In the genomic region with DNA sequence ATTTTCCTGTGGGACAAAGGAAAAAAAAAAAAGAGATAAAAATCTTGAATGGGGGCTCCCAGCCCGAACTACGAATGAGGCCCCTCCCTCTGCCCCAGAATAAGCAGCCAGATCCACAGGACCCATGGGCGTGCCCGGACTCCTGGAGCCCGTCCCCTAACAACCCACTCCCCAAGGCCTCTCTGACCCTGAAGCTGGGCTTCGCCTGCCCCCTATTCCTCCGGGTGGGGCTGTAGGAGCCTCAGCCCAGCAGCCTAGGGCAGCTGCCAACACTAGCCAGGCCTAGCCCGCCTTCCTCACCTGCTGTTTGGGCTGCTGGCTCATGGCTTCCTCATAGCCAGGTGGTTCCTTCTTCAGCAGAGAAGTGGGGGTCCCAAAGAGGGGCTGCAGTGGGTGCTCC, we compare ENCODE assay signal across 28 cellular contexts. TPM values are rescaled to one million over a fixed set of nuclear protein-coding genes. Genes with fewer than 3 reads are reported as not detected.
A peak's percentile ranks its signal among the peaks of the same experiment; 100 is the strongest.
DNase-seq lines count a peak whose midpoint lies in the region; ATAC-seq and TF ChIP-seq lines count a peak whose summit lies in the region.
"Had no signal": no experiment of that assay in that cellular context is flagged by ENCODE, and none has a peak within 500 bp of the region (broad histone marks: within the 10 kb centered on the region; RNA-seq: fewer than 3 reads in every experiment).

No MANE protein-coding gene starts in this region.

- H3K9me3 ChIP-seq in heart left ventricle: no peaks in the 10 kb centered on the region
- H3K9me3 ChIP-seq in OCI-LY1 (ENCODE audit: low read length): no peaks in the 10 kb centered on the region
- H3K9me3 ChIP-seq in thyroid gland: no peaks in the 10 kb centered on the region
- H3K9me3 ChIP-seq: colonic mucosa, stomach, transverse colon had no signal

- intact Hi-C loops in Right ventricle myocardium superior (cut with DNase I): no loop called here
- intact Hi-C loops in heart left ventricle (cut with DNase I): no loop called here
- intact Hi-C loops in thyroid gland (cut with DNase I): no loop called here

- H3K27ac Mint-ChIP-seq in immature natural killer cell: peak overlapping the region in 4 of 6 donors; percentile 10 to 79 (median 26)

- no peak overlapping the region for H2AFZ ChIP-seq in OCI-LY1 (ENCODE audit: low read length)
- H2AFZ ChIP-seq: hepatocyte, parathyroid adenoma had no signal

- peaks cover 15% of the 10 kb centered on the region; the same call in 1 of the 2 replicates for H3F3A ChIP-seq in OCI-LY1 (ENCODE audit: insufficient read depth, low read length)

- H3K27me3 ChIP-seq in heart left ventricle (no peaks in the 10 kb centered on the region), OCI-LY1 (ENCODE audit: insufficient read depth, low read length) (no peaks in the 10 kb centered on the region), thyroid gland (no peaks in the 10 kb centered on the region)
- H3K27me3 ChIP-seq: colonic mucosa, foreskin keratinocyte, hepatocyte, stomach, transverse colon had no signal

- ATAC-seq in Right ventricle myocardium superior (ENCODE audit: poor library complexity) (no peak), heart left ventricle (no peak)
- ATAC-seq: effector memory CD8-positive, alpha-beta T cell; esophagus mucosa; foreskin keratinocyte; right cardiac atrium; SK-N-SH treated with all-trans-retinoic acid at 6 μM for 48 hours; WTC11 had no signal

- H3K9ac ChIP-seq in OCI-LY1 (ENCODE audit: low read length): peak overlapping the region; percentile 75; the same call in 1 of the 2 replicates
- H3K9ac ChIP-seq: parathyroid adenoma had no signal

- H4K20me1 ChIP-seq in OCI-LY1 (ENCODE audit: insufficient read depth, low read length): no peaks in the 10 kb centered on the region

- TF ChIP-seq POLR2A in heart left ventricle (IDR thresholded peaks at IDR 0.05): no peak
- no peak for TF ChIP-seq POLR2A in thyroid gland (IDR thresholded peaks at IDR 0.05)

- no peaks in the 10 kb centered on the region for H3K9me2 ChIP-seq in OCI-LY1 (ENCODE audit: low read depth, low read length)

- H3K9me3 Mint-ChIP-seq in immature natural killer cell: no peaks in the 10 kb centered on the region
- H3K9me3 Mint-ChIP-seq: effector memory CD8-positive, alpha-beta T cell; WTC11 had no signal

- TF ChIP-seq CTCF in heart left ventricle (IDR thresholded peaks at IDR 0.05): no peak
- TF ChIP-seq CTCF in OCI-LY1 (IDR thresholded peaks at IDR 0.05; ENCODE audit: low read length): no peak
- TF ChIP-seq CTCF in thyroid gland (IDR thresholded peaks at IDR 0.05): no peak

- peaks cover 9 to 25% (median 20%) of the 10 kb centered on the region in 3 donors for H3K36me3 Mint-ChIP-seq in immature natural killer cell

- WGBS in heart left ventricle, 4 donors: 85 to 96% (median 92%) methylated on average over 8 of the region's 8 CpGs
- WGBS in thyroid gland, 2 donors: 73 to 76% methylated on average over 5 to 8 of the region's 8 CpGs

- peaks cover 0 to 34% (median 0%) of the 10 kb centered on the region in 12 donors for H3K4me1 ChIP-seq in heart left ventricle
- H3K4me1 ChIP-seq in OCI-LY1 (ENCODE audit: insufficient read depth, low read length, severe bottlenecking): peaks cover 72% of the 10 kb centered on the region
- H3K4me1 ChIP-seq in thyroid gland: peaks cover 12 to 40% of the 10 kb centered on the region in 2 donors
- H3K4me1 ChIP-seq: colonic mucosa, foreskin keratinocyte, parathyroid adenoma had no signal

- peaks cover 2 to 15% (median 8%) of the 10 kb centered on the region in 3 donors for H3K27me3 Mint-ChIP-seq in immature natural killer cell (ENCODE audit: low read depth in 3 of 3)
- H3K27me3 Mint-ChIP-seq: effector memory CD8-positive, alpha-beta T cell had no signal

- H3K36me3 ChIP-seq in heart left ventricle (peaks cover 0 to 90% (median 59%) of the 10 kb centered on the region in 9 donors), OCI-LY1 (ENCODE audit: insufficient read depth, low read length) (peaks cover 55% of the 10 kb centered on the region), thyroid gland (peaks cover 34 to 39% of the 10 kb centered on the region in 2 donors)

- peak; percentile 29 for DNase-seq in Right ventricle myocardium superior
- no peak for DNase-seq in heart left ventricle
- DNase-seq in immature natural killer cell: no peak
- no peak for DNase-seq in thyroid gland
- no peak for DNase-seq in DMS79 (lab: John Stamatoyannopoulos, UW)
- no peak for DNase-seq in NCI-H510A treated with DMSO at 0.1 percent for 48 hours (lab: John Stamatoyannopoulos, UW)
- no peak for DNase-seq in COLO829 (ENCODE audit: low spot score)
- DNase-seq: activated CD4-positive, alpha-beta T cell treated with anti-CD3 and anti-CD28 coated beads, Interleukin-2, amount 50 U/mL, for 48 hours; activated gamma-delta T cell; anterior cingulate cortex; colonic mucosa; DMS53; effector memory CD8-positive, alpha-beta T cell; foreskin keratinocyte; GF-D8; Kasumi-1; NCI-H1694 treated with DMSO at 0.1 percent for 48 hours; NCI-H526 treated with DMSO at 0.1 percent for 48 hours; stimulated activated CD4-positive, alpha-beta T cell treated with anti-CD3 and anti-CD28 coated beads, Interleukin-4, amount 100 ng/mL, for 4 hours; stomach; transverse colon had no signal

- peak overlapping the region; percentile 75; the same call in 1 of the 2 replicates for H3K4me2 ChIP-seq in OCI-LY1 (ENCODE audit: low read length)
- H3K4me2 ChIP-seq: hepatocyte had no signal

- H3K4me3 ChIP-seq in heart left ventricle (no peak overlapping the region), OCI-LY1 (ENCODE audit: low read depth, low read length, poor library complexity, severe bottlenecking) (no peak overlapping the region), thyroid gland (replicated peaks in 1 of 3) (no peak overlapping the region)
- H3K4me3 ChIP-seq: colonic mucosa, hepatocyte, stomach, transverse colon had no signal

- H3K79me2 ChIP-seq in OCI-LY1 (ENCODE audit: insufficient read depth, low read length): no peaks in the 10 kb centered on the region
- H3K79me2 ChIP-seq: hepatocyte, parathyroid adenoma had no signal

- peaks cover 22 to 44% of the 10 kb centered on the region in 2 donors for H3K4me1 Mint-ChIP-seq in immature natural killer cell
- H3K4me1 Mint-ChIP-seq: WTC11 had no signal

- no peak overlapping the region for H3K27ac ChIP-seq in heart left ventricle
- H3K27ac ChIP-seq in OCI-LY1 (ENCODE audit: low read depth, low read length, poor library complexity, severe bottlenecking): peak overlapping the region; percentile 100
- peak overlapping the region; percentile 52 to 74 (median 67) for H3K27ac ChIP-seq in thyroid gland
- H3K27ac ChIP-seq: colonic mucosa, foreskin keratinocyte, hepatocyte, parathyroid adenoma, transverse colon had no signal

- H3K4me3 Mint-ChIP-seq in immature natural killer cell: no peak overlapping the region
- H3K4me3 Mint-ChIP-seq: effector memory CD8-positive, alpha-beta T cell; WTC11 had no signal

RNA-seq across cellular contexts. Expression of a gene that starts 46.6 kb away (rescaled TPM):
- total RNA-seq in Right ventricle myocardium superior: 33.6 TPM
- 10 to 100 TPM; 30.3 to 43.7 (median 31.7) TPM for total RNA-seq in heart left ventricle
- 10 to 100 TPM; 38.3 to 42.8 TPM for polyA plus RNA-seq in heart left ventricle
- polyA plus RNA-seq in immature natural killer cell: 10 to 100 TPM; 51.7 to 67.5 (median 59.5) TPM
- 10 to 100 TPM; 62.7 to 99.4 (median 65.1) TPM for total RNA-seq in thyroid gland

Comparison
In these comparisons a context has a peak if more than half of its experiments do, and no peak if none do; other contexts are left out.
1. H3K27ac ChIP-seq: peak in OCI-LY1 (single experiment) and thyroid gland (3 of 3); none in heart left ventricle (0 of 12).